Comparison of ENCODE assay signal across 20 cellular contexts in the genomic region with DNA sequence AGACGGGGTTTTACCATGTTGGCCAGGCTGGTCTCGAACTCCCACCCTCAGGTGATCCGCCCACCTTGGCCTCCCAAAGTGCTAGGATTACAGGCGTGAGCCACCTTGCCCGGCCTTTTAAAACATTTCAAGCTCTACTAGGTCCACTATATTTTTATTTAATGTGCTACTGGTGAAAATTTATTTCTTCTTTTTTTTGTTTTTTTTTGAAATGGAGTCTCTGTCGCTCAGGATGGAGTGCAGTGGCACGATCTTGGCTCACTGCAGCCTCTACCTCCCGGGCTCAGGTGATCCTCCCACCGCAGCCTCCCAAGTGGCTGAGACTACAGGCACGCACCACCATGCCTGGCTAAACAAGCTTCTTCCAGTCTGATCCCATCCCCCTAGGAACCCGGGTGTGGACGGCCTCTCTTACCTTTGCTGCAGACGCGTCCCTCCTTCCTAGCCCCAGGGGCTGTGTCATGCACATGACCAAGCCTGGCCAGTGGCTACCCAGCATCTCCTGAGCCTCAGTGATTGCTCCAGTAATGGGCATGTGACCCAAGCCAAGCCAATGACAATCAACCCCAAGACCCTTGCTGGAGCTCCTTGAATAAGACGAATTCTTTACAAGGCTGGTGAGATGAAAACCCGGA. TPM values are rescaled to one million over a fixed set of nuclear protein-coding genes. Genes with fewer than 3 reads are reported as not detected.
DNase-seq lines count a peak whose midpoint lies in the region; ATAC-seq and TF ChIP-seq lines count a peak whose summit lies in the region.
"Had no signal": no experiment of that assay in that cellular context is flagged by ENCODE, and none has a peak within 500 bp of the region (broad histone marks: within the 10 kb centered on the region; RNA-seq: fewer than 3 reads in every experiment).

No MANE protein-coding gene starts in this region.

- H3K4me3 Mint-ChIP-seq in CD4-positive, CD25-positive, alpha-beta regulatory T cell: no peak overlapping the region
- H3K4me3 Mint-ChIP-seq: activated naive CD4-positive, alpha-beta T cell treated with anti-CD3 and anti-CD28 coated beads for 36 hours; endodermal cell had no signal

- H3K9me3 ChIP-seq in CD4-positive, CD25-positive, alpha-beta regulatory T cell (ENCODE audit: control insufficient read depth in 2 of 2, low read length in 2 of 2): no peaks in the 10 kb centered on the region
- H3K9me3 ChIP-seq in RWPE2 (ENCODE audit: severe bottlenecking): no peaks in the 10 kb centered on the region
- no peaks in the 10 kb centered on the region for H3K9me3 ChIP-seq in spleen

- no peak for DNase-seq in CD4-positive, CD25-positive, alpha-beta regulatory T cell
- DNase-seq in RWPE2 (ENCODE audit: low spot score) (no peak), epithelial cell of prostate (ENCODE audit: low read depth, low spot score) (no peak), spleen (no peak), mucosa of gallbladder (ENCODE audit: low spot score) (no peak), HUDEP-2 (lab: John Stamatoyannopoulos, UW; ENCODE audit: unreplicated experiment in 76 of 76) (no peak), GOT3 (lab: John Stamatoyannopoulos, UW) (no peak)
- DNase-seq: activated naive CD4-positive, alpha-beta T cell treated with anti-CD3 and anti-CD28 coated beads for 36 hours; amniotic stem cell; cortex of kidney; DMS 273 treated with DMSO at 0.1 percent for 48 hours; endodermal cell; Karpas-422; MV-4-11; NCI-H1694; stimulated activated CD4-positive, alpha-beta T cell treated with anti-CD3 and anti-CD28 coated beads, Interleukin-2, amount 100 ng/mL, for 24 hours had no signal

- H3K36me3 Mint-ChIP-seq in CD4-positive, CD25-positive, alpha-beta regulatory T cell: no peaks in the 10 kb centered on the region

- TF ChIP-seq POLR2A in spleen (IDR thresholded peaks at IDR 0.05): no peak

- no peak overlapping the region for H3K4me3 ChIP-seq in CD4-positive, CD25-positive, alpha-beta regulatory T cell (ENCODE audit: low read depth, low read length)
- H3K4me3 ChIP-seq in RWPE2 (ENCODE audit: severe bottlenecking) (no peak overlapping the region), spleen (no peak overlapping the region)
- H3K4me3 ChIP-seq: lung, skin epidermis had no signal

- H3K36me3 ChIP-seq in CD4-positive, CD25-positive, alpha-beta regulatory T cell (ENCODE audit: control insufficient read depth, insufficient read depth, low read length): no peaks in the 10 kb centered on the region
- H3K36me3 ChIP-seq in RWPE2 (ENCODE audit: low read depth) (no peaks in the 10 kb centered on the region), spleen (no peaks in the 10 kb centered on the region)

- peak overlapping the region; percentile 6 to 79 (median 47) for H3K27ac Mint-ChIP-seq in CD4-positive, CD25-positive, alpha-beta regulatory T cell
- H3K27ac Mint-ChIP-seq: activated naive CD4-positive, alpha-beta T cell treated with anti-CD3 and anti-CD28 coated beads for 36 hours; endodermal cell had no signal

- intact Hi-C loops in spleen (cut with DNase I; ENCODE audit: low total_unique reads): no loop called here

- H3K27me3 Mint-ChIP-seq in CD4-positive, CD25-positive, alpha-beta regulatory T cell: no peaks in the 10 kb centered on the region

- no peak for ATAC-seq in CD4-positive, CD25-positive, alpha-beta regulatory T cell (ENCODE audit: low read depth in 2 of 2)
- ATAC-seq in RWPE2 (ENCODE audit: low read depth) (no peak), GM18868 (IDR thresholded peaks at IDR 0.05; ENCODE audit: unreplicated experiment) (no peak)
- ATAC-seq: SK-N-SH treated with all-trans-retinoic acid at 6 μM for 48 hours had no signal

- H3K27me3 ChIP-seq in CD4-positive, CD25-positive, alpha-beta regulatory T cell (ENCODE audit: control insufficient read depth, insufficient read depth, low read length): no peaks in the 10 kb centered on the region
- H3K27me3 ChIP-seq in RWPE2 (ENCODE audit: insufficient read depth, poor library complexity, severe bottlenecking) (no peaks in the 10 kb centered on the region), spleen (replicated peaks in 1 of 7) (no peaks in the 10 kb centered on the region)

- peaks cover 47% of the 10 kb centered on the region for H3K4me1 ChIP-seq in CD4-positive, CD25-positive, alpha-beta regulatory T cell (ENCODE audit: control insufficient read depth, insufficient read depth, low read length, poor library complexity, severe bottlenecking)
- H3K4me1 ChIP-seq in RWPE2 (ENCODE audit: insufficient read depth, poor library complexity, severe bottlenecking) (peaks cover 24% of the 10 kb centered on the region), spleen (peaks cover 25 to 91% (median 58%) of the 10 kb centered on the region in 6 donors)

- peaks cover 17 to 70% (median 32%) of the 10 kb centered on the region in 4 donors for H3K4me1 Mint-ChIP-seq in CD4-positive, CD25-positive, alpha-beta regulatory T cell

- H3K9me3 Mint-ChIP-seq in CD4-positive, CD25-positive, alpha-beta regulatory T cell: peaks cover 0 to 2% (median 0%) of the 10 kb centered on the region in 7 donors
- H3K9me3 Mint-ChIP-seq: activated naive CD4-positive, alpha-beta T cell treated with anti-CD3 and anti-CD28 coated beads for 36 hours; endodermal cell had no signal

- WGBS in spleen, 5 donors: 90 to 99% (median 95%) methylated on average over 16 of the region's 16 CpGs

- no peak overlapping the region for H3K27ac ChIP-seq in CD4-positive, CD25-positive, alpha-beta regulatory T cell (ENCODE audit: insufficient read depth, low read length, poor library complexity, severe bottlenecking)
- peak overlapping the region; percentile 97 for H3K27ac ChIP-seq in RWPE2 (ENCODE audit: poor library complexity, severe bottlenecking)
- peak overlapping the region; percentile 99 for H3K27ac ChIP-seq in epithelial cell of prostate
- peak overlapping the region in 5 of 8 donors; percentile 4 to 93 (median 49) for H3K27ac ChIP-seq in spleen

- TF ChIP-seq CTCF in RWPE2 (IDR thresholded peaks at IDR 0.05; ENCODE audit: poor library complexity, severe bottlenecking) (no peak), spleen (IDR thresholded peaks at IDR 0.05 in 8 of 11, conservative IDR thresholded peaks at IDR 0.05 in 3 of 11) (no peak)

RNA-seq across cellular contexts. Expression of a gene that starts 40.1 kb away (rescaled TPM):
- 281 TPM for total RNA-seq in CD4-positive, CD25-positive, alpha-beta regulatory T cell
- 100 to 1,000 TPM; 628 to 696 (median 645) TPM for polyA plus RNA-seq in CD4-positive, CD25-positive, alpha-beta regulatory T cell
- total RNA-seq in spleen (100 to 1,000 TPM; 114 to 312 (median 190) TPM), mucosa of gallbladder (121 TPM)
- 10 to 100 TPM; 55.8 to 87.4 (median 58.9) TPM for polyA plus RNA-seq in spleen

RNA-seq across cellular contexts. Expression of a gene that starts 41.5 kb away (rescaled TPM):
- 27.5 TPM for total RNA-seq in CD4-positive, CD25-positive, alpha-beta regulatory T cell
- polyA plus RNA-seq in CD4-positive, CD25-positive, alpha-beta regulatory T cell: 10 to 100 TPM; 14.5 to 31.2 (median 23.8) TPM
- 10 to 100 TPM; 44.5 to 59.5 (median 49.1) TPM for total RNA-seq in spleen
- polyA plus RNA-seq in spleen: 10 to 100 TPM; 22.3 to 53.7 (median 25.1) TPM
- total RNA-seq in mucosa of gallbladder: 55.0 TPM
